28 cellular contexts compared by ENCODE assay signal in the genomic region with DNA sequence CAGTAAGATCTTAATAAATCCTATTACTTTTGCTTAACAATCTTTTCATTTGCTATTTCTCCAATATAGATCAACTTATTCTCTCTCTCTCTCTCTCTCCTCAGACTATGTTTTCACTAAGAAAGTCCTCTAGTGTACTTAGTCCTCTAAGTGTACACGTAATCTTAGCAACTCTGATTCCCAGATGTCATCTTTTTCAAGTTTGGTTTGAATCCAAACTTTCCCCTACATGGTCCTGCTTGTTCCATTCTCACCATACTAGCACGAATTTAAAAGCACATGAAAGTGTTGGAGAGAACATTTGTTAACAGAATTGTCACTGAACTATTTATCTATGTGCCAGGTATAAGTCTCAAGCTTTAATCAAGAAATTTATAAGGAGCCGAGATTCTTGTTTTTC.
"Had no signal": no experiment of that assay in that cellular context is flagged by ENCODE, and none has a peak within 500 bp of the region (broad histone marks: within the 10 kb centered on the region; RNA-seq: fewer than 3 reads in every experiment).

No MANE protein-coding gene starts in this region.

- H3K27ac Mint-ChIP-seq: naive thymus-derived CD8-positive, alpha-beta T cell; nephron; stimulated activated naive B cell treated with anti-CD40 and anti-IgM and Interleukin-4, amounts not matched to agents 10 μg/mL and 1 μg/mL and 100 μg/mL, for 72 hours had no signal

- ATAC-seq: heart right ventricle; left cardiac atrium; left lobe of liver; lower lobe of right lung; naive thymus-derived CD8-positive, alpha-beta T cell; pancreas; right lobe of liver; stimulated activated naive B cell treated with anti-CD40 and anti-IgM and Interleukin-4, amounts not matched to agents 10 μg/mL and 1 μg/mL and 100 μg/mL, for 72 hours; stimulated activated naive CD8-positive, alpha-beta T cell treated with anti-CD3 and anti-CD28 coated beads, Interleukin-15, Interleukin-2, amounts not matched to agents 100 U/mL and 50 U/mL, for 24 hours; upper lobe of right lung had no signal

- H3K27me3 ChIP-seq: heart right ventricle, hepatocyte, pancreas, right lobe of liver, stomach, suprapubic skin, tibial artery, upper lobe of right lung had no signal

- H3K9me3 ChIP-seq: heart right ventricle, lower lobe of right lung, pancreas, prostate gland, right lobe of liver, stomach, suprapubic skin, thoracic aorta, tibial artery, upper lobe of right lung had no signal

- H3K36me3 ChIP-seq: heart right ventricle, lower lobe of right lung, pancreas, prostate gland, right lobe of liver, stomach, suprapubic skin, thoracic aorta, tibial artery, upper lobe of right lung had no signal

- H3K4me1 Mint-ChIP-seq: naive thymus-derived CD8-positive, alpha-beta T cell had no signal

- H3K27ac ChIP-seq: hepatocyte, lower lobe of right lung, pancreas, prostate gland, right lobe of liver, stomach, suprapubic skin, thoracic aorta, tibial artery, upper lobe of right lung had no signal

- H3K4me3 ChIP-seq: heart right ventricle, hepatocyte, lower lobe of right lung, pancreas, prostate gland, right lobe of liver, smooth muscle cell, stomach, suprapubic skin, thoracic aorta, tibial artery, upper lobe of right lung had no signal

- H3K9me3 Mint-ChIP-seq: nephron; neural crest cell; stimulated activated naive B cell treated with anti-CD40 and anti-IgM and Interleukin-4, amounts not matched to agents 10 μg/mL and 1 μg/mL and 100 μg/mL, for 72 hours had no signal

- H3K27me3 Mint-ChIP-seq: stimulated activated naive B cell treated with anti-CD40 and anti-IgM and Interleukin-4, amounts not matched to agents 10 μg/mL and 1 μg/mL and 100 μg/mL, for 72 hours had no signal

- H3K4me3 Mint-ChIP-seq: naive thymus-derived CD8-positive, alpha-beta T cell; nephron; neural crest cell; stimulated activated naive B cell treated with anti-CD40 and anti-IgM and Interleukin-4, amounts not matched to agents 10 μg/mL and 1 μg/mL and 100 μg/mL, for 72 hours had no signal

- DNase-seq: heart right ventricle; kidney glomerular epithelial cell; left cardiac atrium; lower lobe of right lung; mammary epithelial cell; mesenchymal stem cell; naive thymus-derived CD8-positive, alpha-beta T cell; nucleus accumbens; pancreas; posterior cingulate gyrus; retina; right lobe of liver; stimulated activated CD4-positive, alpha-beta T cell treated with anti-CD3 and anti-CD28 coated beads, Interleukin-1b, Interleukin-23, amount 100 ng/mL, for 48 hours; stimulated activated CD4-positive, alpha-beta T cell treated with anti-CD3 and anti-CD28 coated beads, Interleukin-2, amount 100 ng/mL, for 48 hours; stimulated activated naive B cell treated with anti-CD40 and anti-IgM and Interleukin-4, amounts not matched to agents 10 μg/mL and 1 μg/mL and 100 μg/mL, for 72 hours; stimulated activated naive CD8-positive, alpha-beta T cell treated with anti-CD3 and anti-CD28 coated beads, Interleukin-15, Interleukin-2, amounts not matched to agents 100 U/mL and 50 U/mL, for 24 hours; stomach; tibial artery; trophoblast cell; upper lobe of right lung had no signal

- H3K36me3 Mint-ChIP-seq: stimulated activated naive B cell treated with anti-CD40 and anti-IgM and Interleukin-4, amounts not matched to agents 10 μg/mL and 1 μg/mL and 100 μg/mL, for 72 hours had no signal
